1 cellular context compared by ENCODE assay signal in the genomic region with DNA sequence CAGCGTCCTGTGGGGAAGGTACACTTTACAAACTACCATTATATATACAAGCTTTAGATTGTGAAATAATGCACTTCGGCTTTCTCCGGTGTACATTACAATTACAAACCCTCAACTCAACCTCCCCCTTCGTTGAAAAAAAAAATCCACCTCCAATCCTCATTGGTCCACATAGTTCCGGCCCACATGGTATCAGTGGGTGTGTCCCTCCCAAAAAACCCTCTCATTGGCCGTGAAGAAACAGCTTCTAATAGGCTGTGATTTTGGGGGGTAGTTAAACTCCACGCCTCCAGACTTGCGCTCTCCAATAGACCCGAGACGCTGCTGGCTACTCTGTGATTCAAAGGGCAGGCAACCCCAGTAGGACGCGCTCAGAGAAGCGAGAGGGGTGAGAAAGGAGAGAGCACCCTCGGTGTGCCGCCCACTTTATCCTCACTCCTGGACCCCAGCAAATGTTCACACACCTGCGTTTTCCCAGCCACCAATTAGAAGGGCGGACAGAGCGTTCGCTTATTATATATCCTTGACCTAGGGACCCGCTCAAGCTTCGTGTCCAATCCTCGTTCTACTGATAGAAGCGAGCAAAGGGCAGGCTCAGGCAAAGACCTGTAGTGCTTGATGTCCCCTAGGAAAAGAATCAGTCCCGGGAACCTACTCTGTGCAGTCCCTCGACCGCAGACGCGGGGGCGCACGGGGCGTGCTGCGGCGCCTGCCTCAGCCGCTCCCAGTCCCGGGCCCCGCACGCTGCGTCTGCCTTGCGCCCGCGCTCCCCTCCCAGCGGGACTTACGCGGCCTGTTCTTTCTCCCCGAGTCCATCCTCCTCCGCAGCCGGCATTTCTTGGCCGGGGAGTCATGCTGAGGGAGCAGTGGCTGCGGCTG.
TF ChIP-seq lines count a peak whose summit lies in the region.

No MANE protein-coding gene starts in this region.

TF ChIP-seq in HepG2, 621 proteins besides CTCF, POLR2A, EP300 and RAD21 (continued from another document and continues in another):
- 0 out of 2 replicates have a peak, but pooled peaks have one; percentile 38 for TF ChIP-seq ZNF839 (CRISPR knock-in tag; IDR thresholded peaks at IDR 0.05; ENCODE audit: borderline replicate concordance)
- TF ChIP-seq, protein P1, sequence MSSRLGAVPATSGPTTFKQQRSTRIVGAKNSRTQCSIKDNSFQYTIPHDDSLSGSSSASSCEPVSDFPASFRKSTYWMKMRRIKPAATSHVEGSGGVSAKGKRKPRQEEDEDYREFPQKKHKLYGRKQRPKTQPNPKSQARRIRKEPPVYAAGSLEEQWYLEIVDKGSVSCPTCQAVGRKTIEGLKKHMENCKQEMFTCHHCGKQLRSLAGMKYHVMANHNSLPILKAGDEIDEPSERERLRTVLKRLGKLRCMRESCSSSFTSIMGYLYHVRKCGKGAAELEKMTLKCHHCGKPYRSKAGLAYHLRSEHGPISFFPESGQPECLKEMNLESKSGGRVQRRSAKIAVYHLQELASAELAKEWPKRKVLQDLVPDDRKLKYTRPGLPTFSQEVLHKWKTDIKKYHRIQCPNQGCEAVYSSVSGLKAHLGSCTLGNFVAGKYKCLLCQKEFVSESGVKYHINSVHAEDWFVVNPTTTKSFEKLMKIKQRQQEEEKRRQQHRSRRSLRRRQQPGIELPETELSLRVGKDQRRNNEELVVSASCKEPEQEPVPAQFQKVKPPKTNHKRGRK (CRISPR knock-in tag; IDR thresholded peaks at IDR 0.05): no peak
- TF ChIP-seq, protein P2, sequence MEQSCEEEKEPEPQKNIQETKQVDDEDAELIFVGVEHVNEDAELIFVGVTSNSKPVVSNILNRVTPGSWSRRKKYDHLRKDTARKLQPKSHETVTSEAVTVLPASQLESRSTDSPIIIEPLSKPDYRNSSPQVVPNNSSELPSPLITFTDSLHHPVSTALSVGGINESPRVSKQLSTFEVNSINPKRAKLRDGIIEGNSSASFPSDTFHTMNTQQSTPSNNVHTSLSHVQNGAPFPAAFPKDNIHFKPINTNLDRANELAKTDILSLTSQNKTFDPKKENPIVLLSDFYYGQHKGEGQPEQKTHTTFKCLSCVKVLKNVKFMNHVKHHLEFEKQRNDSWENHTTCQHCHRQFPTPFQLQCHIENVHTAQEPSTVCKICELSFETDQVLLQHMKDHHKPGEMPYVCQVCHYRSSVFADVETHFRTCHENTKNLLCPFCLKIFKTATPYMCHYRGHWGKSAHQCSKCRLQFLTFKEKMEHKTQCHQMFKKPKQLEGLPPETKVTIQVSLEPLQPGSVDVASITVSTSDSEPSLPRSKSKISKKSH (CRISPR knock-in tag; IDR thresholded peaks at IDR 0.05; ENCODE audit: borderline replicate concordance): no peak
- peak; percentile 93 for TF ChIP-seq RBM22 (optimal IDR thresholded peaks at IDR 0.05; ENCODE audit: low read length)
- TF ChIP-seq, protein P3, sequence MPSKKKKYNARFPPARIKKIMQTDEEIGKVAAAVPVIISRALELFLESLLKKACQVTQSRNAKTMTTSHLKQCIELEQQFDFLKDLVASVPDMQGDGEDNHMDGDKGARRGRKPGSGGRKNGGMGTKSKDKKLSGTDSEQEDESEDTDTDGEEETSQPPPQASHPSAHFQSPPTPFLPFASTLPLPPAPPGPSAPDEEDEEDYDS (CRISPR knock-in tag; IDR thresholded peaks at IDR 0.05): peak; percentile 100
- TF ChIP-seq, protein P4, sequence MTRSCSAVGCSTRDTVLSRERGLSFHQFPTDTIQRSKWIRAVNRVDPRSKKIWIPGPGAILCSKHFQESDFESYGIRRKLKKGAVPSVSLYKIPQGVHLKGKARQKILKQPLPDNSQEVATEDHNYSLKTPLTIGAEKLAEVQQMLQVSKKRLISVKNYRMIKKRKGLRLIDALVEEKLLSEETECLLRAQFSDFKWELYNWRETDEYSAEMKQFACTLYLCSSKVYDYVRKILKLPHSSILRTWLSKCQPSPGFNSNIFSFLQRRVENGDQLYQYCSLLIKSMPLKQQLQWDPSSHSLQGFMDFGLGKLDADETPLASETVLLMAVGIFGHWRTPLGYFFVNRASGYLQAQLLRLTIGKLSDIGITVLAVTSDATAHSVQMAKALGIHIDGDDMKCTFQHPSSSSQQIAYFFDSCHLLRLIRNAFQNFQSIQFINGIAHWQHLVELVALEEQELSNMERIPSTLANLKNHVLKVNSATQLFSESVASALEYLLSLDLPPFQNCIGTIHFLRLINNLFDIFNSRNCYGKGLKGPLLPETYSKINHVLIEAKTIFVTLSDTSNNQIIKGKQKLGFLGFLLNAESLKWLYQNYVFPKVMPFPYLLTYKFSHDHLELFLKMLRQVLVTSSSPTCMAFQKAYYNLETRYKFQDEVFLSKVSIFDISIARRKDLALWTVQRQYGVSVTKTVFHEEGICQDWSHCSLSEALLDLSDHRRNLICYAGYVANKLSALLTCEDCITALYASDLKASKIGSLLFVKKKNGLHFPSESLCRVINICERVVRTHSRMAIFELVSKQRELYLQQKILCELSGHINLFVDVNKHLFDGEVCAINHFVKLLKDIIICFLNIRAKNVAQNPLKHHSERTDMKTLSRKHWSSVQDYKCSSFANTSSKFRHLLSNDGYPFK (CRISPR knock-in tag; IDR thresholded peaks at IDR 0.05; ENCODE audit: borderline replicate concordance): peak; percentile 19; the same call in 1 of the 2 replicates
- TF ChIP-seq SETDB1 (CRISPR knock-in tag; IDR thresholded peaks at IDR 0.05; ENCODE audit: borderline replicate concordance): no peak
- TF ChIP-seq, protein P5, sequence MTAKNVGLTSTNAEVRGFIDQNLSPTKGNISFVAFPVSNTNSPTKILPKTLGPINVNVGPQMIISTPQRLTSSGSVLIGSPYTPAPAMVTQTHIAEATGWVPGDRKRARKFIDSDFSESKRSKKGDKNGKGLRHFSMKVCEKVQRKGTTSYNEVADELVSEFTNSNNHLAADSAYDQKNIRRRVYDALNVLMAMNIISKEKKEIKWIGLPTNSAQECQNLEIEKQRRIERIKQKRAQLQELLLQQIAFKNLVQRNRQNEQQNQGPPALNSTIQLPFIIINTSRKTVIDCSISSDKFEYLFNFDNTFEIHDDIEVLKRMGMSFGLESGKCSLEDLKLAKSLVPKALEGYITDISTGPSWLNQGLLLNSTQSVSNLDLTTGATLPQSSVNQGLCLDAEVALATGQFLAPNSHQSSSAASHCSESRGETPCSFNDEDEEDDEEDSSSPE (CRISPR knock-in tag; IDR thresholded peaks at IDR 0.05): peak; percentile 47; the same call in 1 of the 2 replicates
- peak; percentile 37; the same call in 1 of the 2 replicates for TF ChIP-seq GFI1 (CRISPR knock-in tag; IDR thresholded peaks at IDR 0.05; ENCODE audit: borderline replicate concordance)
- no peak for TF ChIP-seq CHCHD3 (CRISPR knock-in tag; IDR thresholded peaks at IDR 0.05)
- TF ChIP-seq ZNF788 (CRISPR knock-in tag; IDR thresholded peaks at IDR 0.05; ENCODE audit: borderline replicate concordance): peak; percentile 5; the same call in 1 of the 2 replicates
- TF ChIP-seq GATAD2A (CRISPR knock-in tag; IDR thresholded peaks at IDR 0.05): peak; percentile 60
- TF ChIP-seq, protein P6, sequence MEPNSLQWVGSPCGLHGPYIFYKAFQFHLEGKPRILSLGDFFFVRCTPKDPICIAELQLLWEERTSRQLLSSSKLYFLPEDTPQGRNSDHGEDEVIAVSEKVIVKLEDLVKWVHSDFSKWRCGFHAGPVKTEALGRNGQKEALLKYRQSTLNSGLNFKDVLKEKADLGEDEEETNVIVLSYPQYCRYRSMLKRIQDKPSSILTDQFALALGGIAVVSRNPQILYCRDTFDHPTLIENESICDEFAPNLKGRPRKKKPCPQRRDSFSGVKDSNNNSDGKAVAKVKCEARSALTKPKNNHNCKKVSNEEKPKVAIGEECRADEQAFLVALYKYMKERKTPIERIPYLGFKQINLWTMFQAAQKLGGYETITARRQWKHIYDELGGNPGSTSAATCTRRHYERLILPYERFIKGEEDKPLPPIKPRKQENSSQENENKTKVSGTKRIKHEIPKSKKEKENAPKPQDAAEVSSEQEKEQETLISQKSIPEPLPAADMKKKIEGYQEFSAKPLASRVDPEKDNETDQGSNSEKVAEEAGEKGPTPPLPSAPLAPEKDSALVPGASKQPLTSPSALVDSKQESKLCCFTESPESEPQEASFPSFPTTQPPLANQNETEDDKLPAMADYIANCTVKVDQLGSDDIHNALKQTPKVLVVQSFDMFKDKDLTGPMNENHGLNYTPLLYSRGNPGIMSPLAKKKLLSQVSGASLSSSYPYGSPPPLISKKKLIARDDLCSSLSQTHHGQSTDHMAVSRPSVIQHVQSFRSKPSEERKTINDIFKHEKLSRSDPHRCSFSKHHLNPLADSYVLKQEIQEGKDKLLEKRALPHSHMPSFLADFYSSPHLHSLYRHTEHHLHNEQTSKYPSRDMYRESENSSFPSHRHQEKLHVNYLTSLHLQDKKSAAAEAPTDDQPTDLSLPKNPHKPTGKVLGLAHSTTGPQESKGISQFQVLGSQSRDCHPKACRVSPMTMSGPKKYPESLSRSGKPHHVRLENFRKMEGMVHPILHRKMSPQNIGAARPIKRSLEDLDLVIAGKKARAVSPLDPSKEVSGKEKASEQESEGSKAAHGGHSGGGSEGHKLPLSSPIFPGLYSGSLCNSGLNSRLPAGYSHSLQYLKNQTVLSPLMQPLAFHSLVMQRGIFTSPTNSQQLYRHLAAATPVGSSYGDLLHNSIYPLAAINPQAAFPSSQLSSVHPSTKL (CRISPR knock-in tag; IDR thresholded peaks at IDR 0.05): peak; percentile 75
- peak; percentile 90; the same call in 1 of the 2 replicates for TF ChIP-seq REPIN1 (CRISPR knock-in tag; IDR thresholded peaks at IDR 0.05; ENCODE audit: borderline replicate concordance, low read depth)
- TF ChIP-seq ERF (CRISPR knock-in tag; IDR thresholded peaks at IDR 0.05): peak; percentile 64; the same call in 1 of the 2 replicates
- TF ChIP-seq YEATS2 (CRISPR knock-in tag; IDR thresholded peaks at IDR 0.05; ENCODE audit: borderline replicate concordance): peak; percentile 30; the same call in 1 of the 2 replicates
- 0 out of 2 replicates have a peak, but pooled peaks have one; percentile 36 for TF ChIP-seq ZBTB7A (CRISPR knock-in tag; IDR thresholded peaks at IDR 0.05)
- peak; percentile 77 for TF ChIP-seq SIX1 (CRISPR knock-in tag; IDR thresholded peaks at IDR 0.05; ENCODE audit: borderline replicate concordance)
- TF ChIP-seq, protein P7, sequence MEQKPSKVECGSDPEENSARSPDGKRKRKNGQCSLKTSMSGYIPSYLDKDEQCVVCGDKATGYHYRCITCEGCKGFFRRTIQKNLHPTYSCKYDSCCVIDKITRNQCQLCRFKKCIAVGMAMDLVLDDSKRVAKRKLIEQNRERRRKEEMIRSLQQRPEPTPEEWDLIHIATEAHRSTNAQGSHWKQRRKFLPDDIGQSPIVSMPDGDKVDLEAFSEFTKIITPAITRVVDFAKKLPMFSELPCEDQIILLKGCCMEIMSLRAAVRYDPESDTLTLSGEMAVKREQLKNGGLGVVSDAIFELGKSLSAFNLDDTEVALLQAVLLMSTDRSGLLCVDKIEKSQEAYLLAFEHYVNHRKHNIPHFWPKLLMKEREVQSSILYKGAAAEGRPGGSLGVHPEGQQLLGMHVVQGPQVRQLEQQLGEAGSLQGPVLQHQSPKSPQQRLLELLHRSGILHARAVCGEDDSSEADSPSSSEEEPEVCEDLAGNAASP (CRISPR knock-in tag; IDR thresholded peaks at IDR 0.05; ENCODE audit: borderline replicate concordance): peak; percentile 50
- TF ChIP-seq, protein P8, sequence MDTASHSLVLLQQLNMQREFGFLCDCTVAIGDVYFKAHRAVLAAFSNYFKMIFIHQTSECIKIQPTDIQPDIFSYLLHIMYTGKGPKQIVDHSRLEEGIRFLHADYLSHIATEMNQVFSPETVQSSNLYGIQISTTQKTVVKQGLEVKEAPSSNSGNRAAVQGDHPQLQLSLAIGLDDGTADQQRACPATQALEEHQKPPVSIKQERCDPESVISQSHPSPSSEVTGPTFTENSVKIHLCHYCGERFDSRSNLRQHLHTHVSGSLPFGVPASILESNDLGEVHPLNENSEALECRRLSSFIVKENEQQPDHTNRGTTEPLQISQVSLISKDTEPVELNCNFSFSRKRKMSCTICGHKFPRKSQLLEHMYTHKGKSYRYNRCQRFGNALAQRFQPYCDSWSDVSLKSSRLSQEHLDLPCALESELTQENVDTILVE (CRISPR knock-in tag; IDR thresholded peaks at IDR 0.05): peak; percentile 60
- TF ChIP-seq ZFY (CRISPR knock-in tag; IDR thresholded peaks at IDR 0.05): peak; percentile 55; the same call in 1 of the 2 replicates
- TF ChIP-seq, protein P9, sequence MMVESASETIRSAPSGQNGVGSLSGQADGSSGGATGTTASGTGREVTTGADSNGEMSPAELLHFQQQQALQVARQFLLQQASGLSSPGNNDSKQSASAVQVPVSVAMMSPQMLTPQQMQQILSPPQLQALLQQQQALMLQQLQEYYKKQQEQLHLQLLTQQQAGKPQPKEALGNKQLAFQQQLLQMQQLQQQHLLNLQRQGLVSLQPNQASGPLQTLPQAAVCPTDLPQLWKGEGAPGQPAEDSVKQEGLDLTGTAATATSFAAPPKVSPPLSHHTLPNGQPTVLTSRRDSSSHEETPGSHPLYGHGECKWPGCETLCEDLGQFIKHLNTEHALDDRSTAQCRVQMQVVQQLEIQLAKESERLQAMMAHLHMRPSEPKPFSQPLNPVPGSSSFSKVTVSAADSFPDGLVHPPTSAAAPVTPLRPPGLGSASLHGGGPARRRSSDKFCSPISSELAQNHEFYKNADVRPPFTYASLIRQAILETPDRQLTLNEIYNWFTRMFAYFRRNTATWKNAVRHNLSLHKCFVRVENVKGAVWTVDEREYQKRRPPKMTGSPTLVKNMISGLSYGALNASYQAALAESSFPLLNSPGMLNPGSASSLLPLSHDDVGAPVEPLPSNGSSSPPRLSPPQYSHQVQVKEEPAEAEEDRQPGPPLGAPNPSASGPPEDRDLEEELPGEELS (CRISPR knock-in tag; IDR thresholded peaks at IDR 0.05): peak; percentile 46; the same call in 1 of the 2 replicates
- TF ChIP-seq, protein P10, sequence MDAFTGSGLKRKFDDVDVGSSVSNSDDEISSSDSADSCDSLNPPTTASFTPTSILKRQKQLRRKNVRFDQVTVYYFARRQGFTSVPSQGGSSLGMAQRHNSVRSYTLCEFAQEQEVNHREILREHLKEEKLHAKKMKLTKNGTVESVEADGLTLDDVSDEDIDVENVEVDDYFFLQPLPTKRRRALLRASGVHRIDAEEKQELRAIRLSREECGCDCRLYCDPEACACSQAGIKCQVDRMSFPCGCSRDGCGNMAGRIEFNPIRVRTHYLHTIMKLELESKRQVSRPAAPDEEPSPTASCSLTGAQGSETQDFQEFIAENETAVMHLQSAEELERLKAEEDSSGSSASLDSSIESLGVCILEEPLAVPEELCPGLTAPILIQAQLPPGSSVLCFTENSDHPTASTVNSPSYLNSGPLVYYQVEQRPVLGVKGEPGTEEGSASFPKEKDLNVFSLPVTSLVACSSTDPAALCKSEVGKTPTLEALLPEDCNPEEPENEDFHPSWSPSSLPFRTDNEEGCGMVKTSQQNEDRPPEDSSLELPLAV (CRISPR knock-in tag; conservative IDR thresholded peaks at IDR 0.05; ENCODE audit: low read depth): 0 out of 2 replicates have a peak, but pooled peaks have one; percentile 45
- peak; percentile 71 for TF ChIP-seq SIX4 (CRISPR knock-in tag; IDR thresholded peaks at IDR 0.05)
- peak; percentile 44 for TF ChIP-seq PTBP1 (IDR thresholded peaks at IDR 0.05; ENCODE audit: low read depth, low read length, poor library complexity, severe bottlenecking)
- TF ChIP-seq PHF21A (CRISPR knock-in tag; IDR thresholded peaks at IDR 0.05): peak; percentile 88
- TF ChIP-seq SNAI1 (CRISPR knock-in tag; IDR thresholded peaks at IDR 0.05; ENCODE audit: borderline replicate concordance): 0 out of 2 replicates have a peak, but pooled peaks have one; percentile 51
- peak; percentile 83; the same call in 1 of the 2 replicates for TF ChIP-seq KLF11 (CRISPR knock-in tag; IDR thresholded peaks at IDR 0.05)
- no peak for TF ChIP-seq ZFP36 (IDR thresholded peaks at IDR 0.05; ENCODE audit: borderline replicate concordance, low read depth, low read length, partially characterized antibody)
- TF ChIP-seq ZSCAN29 (CRISPR knock-in tag; conservative IDR thresholded peaks at IDR 0.05): no peak
- peak; percentile 72; the same call in 1 of the 2 replicates for TF ChIP-seq ZFP37 (CRISPR knock-in tag; IDR thresholded peaks at IDR 0.05; ENCODE audit: borderline replicate concordance)
